10 cellular contexts compared by ENCODE assay signal in the genomic region with DNA sequence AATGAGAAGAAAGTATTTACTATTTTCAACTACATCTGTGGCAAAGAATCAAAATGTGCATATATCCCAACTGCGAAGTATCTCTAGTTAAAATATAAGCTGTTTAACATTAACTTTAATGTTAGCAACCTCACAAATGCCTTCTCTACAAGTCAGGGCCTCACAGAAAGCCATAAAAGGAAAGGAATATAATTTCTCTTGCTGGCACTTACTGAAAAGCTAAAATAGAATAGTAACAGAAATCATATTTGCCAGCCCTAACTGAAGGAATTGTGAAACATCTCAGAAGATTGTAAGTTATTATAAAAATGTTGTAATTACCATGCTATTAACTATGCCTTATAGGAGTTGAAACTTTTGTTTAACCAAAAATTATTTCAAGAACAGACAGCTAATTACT.
DNase-seq lines count a peak whose midpoint lies in the region; ATAC-seq and TF ChIP-seq lines count a peak whose summit lies in the region.
"Had no signal": no experiment of that assay in that cellular context is flagged by ENCODE, and none has a peak within 500 bp of the region (broad histone marks: within the 10 kb centered on the region; RNA-seq: fewer than 3 reads in every experiment).

No MANE protein-coding gene starts in this region.

- no peak for ATAC-seq in HG03442 (IDR thresholded peaks at IDR 0.05; ENCODE audit: unreplicated experiment)
- no peak for ATAC-seq in HG03045 (IDR thresholded peaks at IDR 0.05; ENCODE audit: unreplicated experiment)

- peak overlapping the region; percentile 0; the same call in 1 of the 2 replicates for H2AFZ ChIP-seq in PC-9

- no peaks in the 10 kb centered on the region for H3K9me3 ChIP-seq in PC-9 (ENCODE audit: insufficient read depth, low read depth)
- H3K9me3 ChIP-seq in esophagus squamous epithelium = no peaks in the 10 kb centered on the region
- no peaks in the 10 kb centered on the region for H3K9me3 ChIP-seq in sigmoid colon

- H3K4me3 ChIP-seq in GM06990 (replicated peaks; ENCODE audit: low read depth, low read length) = peak overlapping the region; percentile 29
- H3K4me3 ChIP-seq in PC-9 = no peak overlapping the region
- H3K4me3 ChIP-seq in esophagus squamous epithelium = peak overlapping the region in 3 of 4 donors; percentile 4 to 52 (median 23)
- H3K4me3 ChIP-seq in sigmoid colon = peak overlapping the region; percentile 19 to 47 (median 34)

- H3K9me2 ChIP-seq in PC-9 (ENCODE audit: insufficient read depth) = 0 out of 2 replicates have a peak, but pooled peaks cover 4% of the 10 kb centered on the region

- POLR2A ChIA-PET in PC-9 (lab: Charles Lee; ENCODE audit: unreplicated experiment) = no interaction called here

- BruUV-seq in PC-9 (replicated peaks; lab: Mats Ljungman, UMichigan) = no TSS peak

- TF ChIP-seq CTCF in GM06990 (IDR thresholded peaks at IDR 0.05; ENCODE audit: insufficient read depth, low read length, poor library complexity, severe bottlenecking) = no peak
- no peak for TF ChIP-seq CTCF in PC-9 (conservative IDR thresholded peaks at IDR 0.05)
- no peak for TF ChIP-seq CTCF in esophagus squamous epithelium (IDR thresholded peaks at IDR 0.05)
- no peak for TF ChIP-seq CTCF in sigmoid colon (IDR thresholded peaks at IDR 0.05)

- 48 to 59% methylated on average over 1 of the region's 1 CpG for WGBS in esophagus squamous epithelium, 2 donors
- WGBS in sigmoid colon, 2 donors = 5 to 28% methylated on average over 1 of the region's 1 CpG

- no peak overlapping the region for H3K4me2 ChIP-seq in PC-9

- intact Hi-C loops in PC-9 (cut with micrococcal nuclease; ENCODE audit: unreplicated experiment) (no loop called here), esophagus squamous epithelium (cut with DNase I) (no loop called here), sigmoid colon (cut with DNase I) (loop anchor here (2.0 kb wide), 1 partner anchor 63 kb away; no protein-coding TSS in a partner anchor)

- H3K27me3 ChIP-seq in GM06990 (replicated peaks; ENCODE audit: control insufficient read depth, insufficient read depth, low read length) (no peaks in the 10 kb centered on the region), PC-9 (ENCODE audit: insufficient read depth, low read depth) (no peaks in the 10 kb centered on the region), esophagus squamous epithelium (no peaks in the 10 kb centered on the region), sigmoid colon (no peaks in the 10 kb centered on the region)

- 0 out of 2 replicates have a peak, but pooled peaks cover under 1% of the 10 kb centered on the region for H3K4me1 ChIP-seq in PC-9 (replicated peaks; ENCODE audit: insufficient read depth)
- peaks cover 0 to 37% (median 5%) of the 10 kb centered on the region in 3 donors for H3K4me1 ChIP-seq in esophagus squamous epithelium
- H3K4me1 ChIP-seq in sigmoid colon = peaks cover 0 to 80% (median 50%) of the 10 kb centered on the region in 4 donors

- H3F3A ChIP-seq in PC-9 (ENCODE audit: insufficient read depth, low read depth) = no peaks in the 10 kb centered on the region

- TF ChIP-seq POLR2A in esophagus squamous epithelium (IDR thresholded peaks at IDR 0.05) (no peak), sigmoid colon (IDR thresholded peaks at IDR 0.05) (no peak)

- H3K36me3 ChIP-seq in GM06990 (ENCODE audit: control insufficient read depth, insufficient read depth, low read length) = no peaks in the 10 kb centered on the region
- no peaks in the 10 kb centered on the region for H3K36me3 ChIP-seq in PC-9 (ENCODE audit: low read depth)
- no peaks in the 10 kb centered on the region for H3K36me3 ChIP-seq in esophagus squamous epithelium
- H3K36me3 ChIP-seq in sigmoid colon = no peaks in the 10 kb centered on the region

- H4K20me1 ChIP-seq in PC-9 (ENCODE audit: insufficient read depth) = no peaks in the 10 kb centered on the region

- no peak for TF ChIP-seq EP300 in sigmoid colon (IDR thresholded peaks at IDR 0.05)

- no peak for DNase-seq in GM06990 (ENCODE audit: extremely low read depth, insufficient read length)
- DNase-seq in PC-9 = no peak
- no peak for DNase-seq in esophagus squamous epithelium (lab: John Stamatoyannopoulos, UW)
- no peak for DNase-seq in sigmoid colon
- no peak for DNase-seq in NCI-H748 treated with DMSO at 0.1 percent for 48 hours (lab: John Stamatoyannopoulos, UW)
- DNase-seq in ecto neural progenitor cell (ENCODE audit: low spot score) = no peak
- DNase-seq: NCI-H1092, SW 1271 had no signal

- CTCF ChIA-PET in PC-9 (lab: Charles Lee) = no interaction called here

- no peaks in the 10 kb centered on the region for H3K79me2 ChIP-seq in PC-9 (ENCODE audit: low read depth)

- H3K27ac ChIP-seq in PC-9 (no peak overlapping the region), esophagus squamous epithelium (peak overlapping the region; percentile 49 to 78 (median 76)), sigmoid colon (peak overlapping the region; percentile 81 to 89 (median 84))
